In the genomic region with DNA sequence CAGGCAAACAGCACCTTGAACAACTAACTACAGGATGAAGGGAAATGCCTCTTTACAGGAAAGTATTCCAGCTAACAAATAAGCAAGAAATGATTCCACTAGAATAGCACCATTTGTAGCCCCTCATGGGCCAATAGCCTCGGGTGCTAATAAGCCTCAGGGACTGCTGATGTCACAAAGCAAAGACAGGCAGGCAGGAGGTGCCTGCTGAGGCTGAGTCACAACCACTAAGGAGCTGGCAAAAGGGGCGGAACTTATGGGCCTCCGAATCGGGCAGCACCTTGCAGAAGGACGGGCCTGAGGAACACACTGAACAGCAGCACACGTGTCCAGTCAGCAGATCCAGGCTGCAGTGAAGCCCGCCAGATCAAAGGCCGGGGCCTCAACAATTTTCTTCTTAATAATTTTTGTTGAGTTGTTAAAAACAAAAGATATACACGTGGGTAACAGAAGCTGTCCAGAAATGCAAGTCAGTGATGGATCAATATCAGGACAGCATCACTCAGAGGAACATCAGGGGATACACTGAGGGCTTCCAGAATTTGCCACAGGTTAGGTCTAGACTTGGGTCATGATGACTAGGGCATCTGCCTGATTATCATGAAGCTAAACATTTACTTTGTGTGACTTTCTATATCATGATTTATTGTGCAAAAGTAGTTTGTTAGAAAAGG, we compare ENCODE assay signal across 13 cellular contexts. TPM values are rescaled to one million over a fixed set of nuclear protein-coding genes. Genes with fewer than 3 reads are reported as not detected.
DNase-seq lines count a peak whose midpoint lies in the region; ATAC-seq, FAIRE-seq and TF ChIP-seq lines count a peak whose summit lies in the region.
"Not testable (repeated sequence)": the region's sequence is repeated elsewhere in the genome, so short reads cannot be mapped to it uniquely, and the experiment has no call there.
"Had no signal": no experiment of that assay in that cellular context is flagged by ENCODE, and none has a peak within 500 bp of the region (broad histone marks: within the 10 kb centered on the region; RNA-seq: fewer than 3 reads in every experiment).

No MANE protein-coding gene starts in this region.

- TF ChIP-seq EP300 in gastroesophageal sphincter (IDR thresholded peaks at IDR 0.05): not testable (repeated sequence)

- not testable (repeated sequence) for H3K4me1 Mint-ChIP-seq in activated T-cell treated with anti-CD3 and anti-CD28 coated beads, Interleukin-2, amount 50 U/mL, for 72 hours (ENCODE audit: low read depth)

- FAIRE-seq in RCC 7860 (lab: Jason Lieb, UNC): peak; percentile 88
- FAIRE-seq in bronchial epithelial cell (lab: Jason Lieb, UNC): peak; percentile 60

- H3K36me3 Mint-ChIP-seq in activated T-cell treated with anti-CD3 and anti-CD28 coated beads, Interleukin-2, amount 50 U/mL, for 72 hours (ENCODE audit: insufficient read depth in 2 of 2): peaks cover 8 to 30% of the 10 kb centered on the region in 2 donors

- ATAC-seq in activated T-cell treated with anti-CD3 and anti-CD28 coated beads, Interleukin-2, amount 50 U/mL, for 72 hours (replicated peaks in 1 of 2): peak in 1 of 2 donors; percentile 83
- ATAC-seq in gastroesophageal sphincter: peak; percentile 55

- not testable (repeated sequence) for H3K4me1 ChIP-seq in gastroesophageal sphincter

- H3K36me3 ChIP-seq in bronchial epithelial cell (ENCODE audit: control insufficient read depth, insufficient read depth, low read length): not testable (repeated sequence)
- H3K36me3 ChIP-seq in gastroesophageal sphincter: peaks cover 0 to 24% of the 10 kb centered on the region in 2 donors

- H3K27ac ChIP-seq in gastroesophageal sphincter: not testable (repeated sequence)

- 0 to 63% methylated on average over 1 to 9 of the region's 9 CpGs for WGBS in gastroesophageal sphincter (ENCODE audit: low coverage in 1 of 2), 2 donors

- peak; percentile 18 for DNase-seq in AG10803 (ENCODE audit: low read depth)
- peak; percentile 21 for DNase-seq in HK-2 (ENCODE audit: unreplicated experiment)
- peak; percentile 21 for DNase-seq in RCC 7860 (ENCODE audit: low spot score)
- DNase-seq in activated T-cell treated with anti-CD3 and anti-CD28 coated beads, Interleukin-2, amount 50 U/mL, for 72 hours; bronchial epithelial cell (ENCODE audit: low read depth): not testable (repeated sequence)
- peak; percentile 51 for DNase-seq in kidney tubule cell (ENCODE audit: low spot score)
- peak; percentile 45 for DNase-seq in retinal pigment epithelial cell (ENCODE audit: low read depth)

- not testable (repeated sequence) for H3K27me3 Mint-ChIP-seq in activated T-cell treated with anti-CD3 and anti-CD28 coated beads, Interleukin-2, amount 50 U/mL, for 72 hours (ENCODE audit: low read depth)

- H3K4me3 ChIP-seq in AG10803 (ENCODE audit: low read length); bronchial epithelial cell (ENCODE audit: low read depth, low read length); gastroesophageal sphincter; retinal pigment epithelial cell (ENCODE audit: low read length): not testable (repeated sequence)

- H3K27ac Mint-ChIP-seq in activated T-cell treated with anti-CD3 and anti-CD28 coated beads, Interleukin-2, amount 50 U/mL, for 72 hours: peak overlapping the region; percentile 13

- TF ChIP-seq CTCF in AG10803 (conservative IDR thresholded peaks at IDR 0.05; ENCODE audit: low read length); bronchial epithelial cell (IDR thresholded peaks at IDR 0.05; ENCODE audit: insufficient read depth, low read length, severe bottlenecking); gastroesophageal sphincter (IDR thresholded peaks at IDR 0.05); retinal pigment epithelial cell (conservative IDR thresholded peaks at IDR 0.05; ENCODE audit: low read depth, low read length): not testable (repeated sequence)

- TF ChIP-seq POLR2A in gastroesophageal sphincter (IDR thresholded peaks at IDR 0.05): not testable (repeated sequence)

- not testable (repeated sequence) for H3K4me3 Mint-ChIP-seq in activated T-cell treated with anti-CD3 and anti-CD28 coated beads, Interleukin-2, amount 50 U/mL, for 72 hours

- peaks cover 7 to 15% of the 10 kb centered on the region in 2 donors for H3K9me3 Mint-ChIP-seq in activated T-cell treated with anti-CD3 and anti-CD28 coated beads, Interleukin-2, amount 50 U/mL, for 72 hours

- not testable (repeated sequence) for H3K9me3 ChIP-seq in gastroesophageal sphincter

- H3K27me3 ChIP-seq in bronchial epithelial cell (ENCODE audit: control insufficient read depth, insufficient read depth, low read length); gastroesophageal sphincter: not testable (repeated sequence)

RNA-seq across cellular contexts. Expression of gene OCA2, which starts 52.9 kb away (rescaled TPM):
- under 1 TPM in 1 of 2 donors, not detected in 1; 0.14 TPM for total RNA-seq in activated T-cell treated with anti-CD3 and anti-CD28 coated beads, Interleukin-2, amount 50 U/mL, for 72 hours
- 0.26 TPM in 2 replicates for total RNA-seq in bronchial epithelial cell
- 1 to 10 TPM in 2 of 4 donors, under 1 TPM in 1, not detected in 1; 0.40 to 2.0 (median 1.1) TPM for total RNA-seq in gastroesophageal sphincter
- total RNA-seq: activated naive CD8-positive, alpha-beta T cell treated with anti-CD3 and anti-CD28 coated beads for 36 hours; activated T-helper 2 cell treated with anti-CD3 and anti-CD28 coated beads, Interferon-gamma antibody, Interleukin-2, Interleukin-4, amounts not matched to agents 10 μg/mL and 5 μg/mL and 100 μg/mL, durations not matched to agents 14 hours and 24 hours and 36 hours; Calu3; epithelial cell of proximal tubule; natural killer cell treated with Interleukin-12 subunit alpha and Interleukin-12 subunit beta and Interleukin-15 and Interleukin-18, amount 100 ng/mL, for 72 hours had no signal
